ENCODE assay signal across 1 cellular context in the genomic region with DNA sequence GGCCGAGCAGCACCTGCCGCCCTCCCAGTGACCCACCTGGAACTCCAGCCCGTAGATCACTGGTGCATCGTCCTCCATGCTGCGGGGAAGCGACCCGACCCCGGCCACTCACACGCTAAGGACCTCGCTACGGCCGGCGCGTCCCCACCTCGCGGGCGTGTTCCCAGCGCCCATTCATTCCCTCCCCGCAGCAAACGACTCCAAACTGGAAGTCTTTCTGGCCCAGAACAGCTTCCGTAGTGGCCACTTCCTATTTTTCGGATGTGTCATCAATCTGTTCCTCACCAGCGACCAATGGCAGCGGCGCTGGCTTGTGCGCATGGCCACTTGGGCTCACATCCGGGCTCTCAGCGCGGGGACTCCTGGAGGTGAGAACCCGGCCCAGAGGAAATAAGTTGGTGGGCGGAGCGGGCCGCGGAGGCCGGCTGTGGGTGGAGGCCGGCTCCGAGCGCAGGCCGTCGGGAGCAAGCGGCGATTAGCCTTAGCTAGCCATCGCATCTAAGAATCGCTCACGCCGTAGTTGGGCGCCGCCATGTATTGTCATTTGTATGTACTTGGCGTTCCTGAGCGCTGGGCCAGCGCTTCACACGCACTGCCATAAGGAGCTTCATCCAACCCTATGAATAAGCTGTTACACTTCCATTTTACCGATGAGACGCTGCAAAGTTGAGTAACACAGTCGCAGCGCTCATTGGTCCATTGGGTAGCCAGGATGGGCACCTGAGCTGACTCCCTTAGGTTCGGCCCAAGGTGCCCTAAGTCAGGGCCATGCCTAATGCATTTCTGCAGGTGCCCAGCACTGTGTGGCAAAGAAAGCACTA.
TF ChIP-seq lines count a peak whose summit lies in the region.

Gene EIPR1 (minus strand): TSS at position 207 of the 821 bp plus-strand sequence. CDS start 129 bp downstream, at position 78.

TF ChIP-seq in SK-N-SH, 30 proteins besides CTCF, POLR2A, EP300 and RAD21 (continued from another document):
- TF ChIP-seq MXI1 (IDR thresholded peaks at IDR 0.05; ENCODE audit: low read depth, low read length) (peak; percentile 93), TEAD4 (IDR thresholded peaks at IDR 0.05; ENCODE audit: borderline replicate concordance, insufficient read depth) (0 out of 2 replicates have a peak, but pooled peaks have one; percentile 11), GABPA (IDR thresholded peaks at IDR 0.05; ENCODE audit: low read depth) (peak; percentile 79), CHD2 (IDR thresholded peaks at IDR 0.05; ENCODE audit: low read length, partially characterized antibody) (peak; percentile 60), EZH2phosphoT487 (IDR thresholded peaks at IDR 0.05; ENCODE audit: borderline replicate concordance, low read depth) (no peak), NFIC (IDR thresholded peaks at IDR 0.05; ENCODE audit: borderline replicate concordance) (no peak), TCF12 (IDR thresholded peaks at IDR 0.05) (peak; percentile 40; the same call in 1 of the 2 replicates), TAF1 (IDR thresholded peaks at IDR 0.05; ENCODE audit: borderline replicate concordance, low read depth, low read length) (peak; percentile 70), FOXJ3 (CRISPR knock-in tag; IDR thresholded peaks at IDR 0.05) (no peak), POLR2AphosphoS5 (IDR thresholded peaks at IDR 0.05; ENCODE audit: low read depth, low read length) (peak; percentile 94), JUND (IDR thresholded peaks at IDR 0.05) (0 out of 2 replicates have a peak, but pooled peaks have one; percentile 27), RFX5 (IDR thresholded peaks at IDR 0.05; ENCODE audit: low read length) (peak; percentile 63; the same call in 1 of the 2 replicates), USF2 (IDR thresholded peaks at IDR 0.05; ENCODE audit: borderline replicate concordance, low read depth, low read length) (no peak)
- TF ChIP-seq, protein P1, sequence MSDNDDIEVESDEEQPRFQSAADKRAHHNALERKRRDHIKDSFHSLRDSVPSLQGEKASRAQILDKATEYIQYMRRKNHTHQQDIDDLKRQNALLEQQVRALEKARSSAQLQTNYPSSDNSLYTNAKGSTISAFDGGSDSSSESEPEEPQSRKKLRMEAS (IDR thresholded peaks at IDR 0.05; ENCODE audit: low read depth): peak; percentile 82
- TF ChIP-seq, protein P2, sequence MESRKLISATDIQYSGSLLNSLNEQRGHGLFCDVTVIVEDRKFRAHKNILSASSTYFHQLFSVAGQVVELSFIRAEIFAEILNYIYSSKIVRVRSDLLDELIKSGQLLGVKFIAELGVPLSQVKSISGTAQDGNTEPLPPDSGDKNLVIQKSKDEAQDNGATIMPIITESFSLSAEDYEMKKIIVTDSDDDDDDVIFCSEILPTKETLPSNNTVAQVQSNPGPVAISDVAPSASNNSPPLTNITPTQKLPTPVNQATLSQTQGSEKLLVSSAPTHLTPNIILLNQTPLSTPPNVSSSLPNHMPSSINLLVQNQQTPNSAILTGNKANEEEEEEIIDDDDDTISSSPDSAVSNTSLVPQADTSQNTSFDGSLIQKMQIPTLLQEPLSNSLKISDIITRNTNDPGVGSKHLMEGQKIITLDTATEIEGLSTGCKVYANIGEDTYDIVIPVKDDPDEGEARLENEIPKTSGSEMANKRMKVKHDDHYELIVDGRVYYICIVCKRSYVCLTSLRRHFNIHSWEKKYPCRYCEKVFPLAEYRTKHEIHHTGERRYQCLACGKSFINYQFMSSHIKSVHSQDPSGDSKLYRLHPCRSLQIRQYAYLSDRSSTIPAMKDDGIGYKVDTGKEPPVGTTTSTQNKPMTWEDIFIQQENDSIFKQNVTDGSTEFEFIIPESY (IDR thresholded peaks at IDR 0.05; ENCODE audit: borderline replicate concordance, low read depth): peak; percentile 87; the same call in 1 of the 2 replicates
